In genomic region chr2:103815732-103816131, GRCh38 we compare ENCODE assay signal across 3 cellular contexts.
TF ChIP-seq lines count a peak whose summit lies in the region.

No MANE protein-coding gene starts in this region.

TF ChIP-seq in A549, 52 proteins besides CTCF, POLR2A, EP300 and RAD21:
- TF ChIP-seq MYC (IDR thresholded peaks at IDR 0.05; ENCODE audit: borderline replicate concordance, low read length) (no peak), RARB (CRISPR knock-in tag; IDR thresholded peaks at IDR 0.05) (no peak), MAFK (IDR thresholded peaks at IDR 0.05; ENCODE audit: partially characterized antibody) (peak; percentile 92)

TF ChIP-seq in IMR-90, 13 proteins besides CTCF, POLR2A, EP300 and RAD21:
- TF ChIP-seq RFX5 (IDR thresholded peaks at IDR 0.05; ENCODE audit: low read depth, low read length) (no peak), MAFK (IDR thresholded peaks at IDR 0.05; ENCODE audit: low read depth, low read length) (peak; percentile 96)
TF ChIP-seq in IMR-90: peak in this region for 1.

TF ChIP-seq in H1, 55 proteins besides CTCF, POLR2A, EP300 and RAD21:
- peak; percentile 85; the same call in 1 of the 2 replicates for TF ChIP-seq MAFK (IDR thresholded peaks at IDR 0.05; ENCODE audit: low read depth, low read length)
- no peak for TF ChIP-seq SUZ12 (IDR thresholded peaks at IDR 0.05; ENCODE audit: low read length)
TF ChIP-seq in H1: peak in this region for 1.
